Comparison of ENCODE assay signal across 31 cellular contexts in genomic region chr19:41412953-41413352, GRCh38. TPM values are rescaled to one million over a fixed set of nuclear protein-coding genes. Genes with fewer than 3 reads are reported as not detected.
"Had no signal": no experiment of that assay in that cellular context is flagged by ENCODE, and none has a peak within 500 bp of the region (broad histone marks: within the 10 kb centered on the region; RNA-seq: fewer than 3 reads in every experiment).

No MANE protein-coding gene starts in this region.

- H3K27me3 ChIP-seq: adrenal gland, body of pancreas, breast epithelium had no signal

- ATAC-seq: activated CD8-positive, alpha-beta T cell treated with anti-CD3 and anti-CD28 coated beads, Interleukin-2, amount 10 ng/mL, durations not matched to agents 7 days and 5 days; activated naive CD4-positive, alpha-beta T cell treated with anti-CD3 and anti-CD28 coated beads, Interleukin-2, amount 50 U/mL, for 72 hours; activated T-cell treated with anti-CD3 and anti-CD28 coated beads, Interleukin-2, amount 50 U/mL, for 4 hours; body of pancreas had no signal

- H2AFZ ChIP-seq: PC-9 had no signal

- H3K9me3 ChIP-seq: adrenal gland, body of pancreas, breast epithelium had no signal

- H3K4me2 ChIP-seq: KMS-11, PC-9 had no signal

- H3K27ac ChIP-seq: adrenal gland, body of pancreas, breast epithelium, KMS-11, PC-9 had no signal

- H3K4me3 ChIP-seq: adrenal gland, body of pancreas, breast epithelium, PC-9 had no signal

- DNase-seq: activated CD4-positive, alpha-beta T cell treated with anti-CD3 and anti-CD28 coated beads, Interleukin-2, amount 10 ng/mL, durations not matched to agents 24 days and 14 days; activated CD4-positive, alpha-beta T cell treated with anti-CD3 and anti-CD28 coated beads, Interleukin-2, amount 50 U/mL, for 48 hours; activated CD8-positive, alpha-beta T cell treated with anti-CD3 and anti-CD28 coated beads, Interleukin-2, amount 10 ng/mL, durations not matched to agents 7 days and 5 days; activated gamma-delta T cell treated with Interleukin-2 at 50 U/mL for 16 hours; activated naive CD4-positive, alpha-beta T cell treated with anti-CD3 and anti-CD28 coated beads for 36 hours; activated T-cell treated with anti-CD3 and anti-CD28 coated beads for 4 hours; activated T-cell treated with anti-CD3 and anti-CD28 coated beads, Interleukin-2, amount 50 U/mL, for 4 hours; adrenal gland; body of pancreas; NCI-H1092 treated with DMSO at 0.1 percent for 48 hours; NCI-H146; NCI-H2029 treated with DMSO at 0.1 percent for 48 hours; NCI-H2171; NCI-H510A; NCI-H526; NCI-H748 treated with DMSO at 0.1 percent for 48 hours; PC-9; Right ventricle myocardium superior; SW 1271; T1000 had no signal

- FAIRE-seq: astrocyte, RCC 7860 had no signal

- H3K9ac ChIP-seq: KMS-11 had no signal

RNA-seq across cellular contexts. Expression of gene B3GNT8, which starts 14.2 kb away (rescaled TPM):
- total RNA-seq: M059J, PC-9 had no signal

RNA-seq across cellular contexts. Expression of gene ERICH4, which starts 30.0 kb away (rescaled TPM):
- total RNA-seq: activated CD4-positive, alpha-beta T cell treated with anti-CD3 and anti-CD28 coated beads, Interleukin-2, amount 10 ng/mL, durations not matched to agents 24 days and 14 days; activated CD8-positive, alpha-beta T cell treated with anti-CD3 and anti-CD28 coated beads, Interleukin-2, amount 10 ng/mL, durations not matched to agents 7 days and 5 days; activated naive CD4-positive, alpha-beta T cell treated with anti-CD3 and anti-CD28 coated beads for 36 hours; activated naive CD4-positive, alpha-beta T cell treated with anti-CD3 and anti-CD28 coated beads, Interleukin-2, amount 50 U/mL, for 72 hours; activated T-cell treated with anti-CD3 and anti-CD28 coated beads, Interleukin-2, amount 50 U/mL, for 4 hours; activated T-helper 1 cell treated with anti-CD3 and anti-CD28 coated beads, Interleukin-12 subunit alpha, Interleukin-12 subunit beta, Interleukin-2, Interleukin-4 antibody, amounts not matched to agents 30 ng/mL and 10 ng/mL and 1 ng/mL, durations not matched to agents 14 hours and 24 hours and 36 hours; adrenal gland; astrocyte; body of pancreas; breast epithelium; cardiac septum; M059J; OCI-LY7; PC-9; Right ventricle myocardium superior; T-helper 1 cell treated with Interleukin-12 subunit alpha and Interleukin-12 subunit beta and Interleukin-4 antibody, amounts not matched to agents 30 ng/mL and 1 ng/mL, for 36 hours; T-helper 2 cell treated with Interferon-gamma antibody and Interleukin-4, amounts not matched to agents 100 ng/mL and 5 ng/mL, for 36 hours had no signal
